8 cellular contexts compared by ENCODE assay signal in the genomic region with DNA sequence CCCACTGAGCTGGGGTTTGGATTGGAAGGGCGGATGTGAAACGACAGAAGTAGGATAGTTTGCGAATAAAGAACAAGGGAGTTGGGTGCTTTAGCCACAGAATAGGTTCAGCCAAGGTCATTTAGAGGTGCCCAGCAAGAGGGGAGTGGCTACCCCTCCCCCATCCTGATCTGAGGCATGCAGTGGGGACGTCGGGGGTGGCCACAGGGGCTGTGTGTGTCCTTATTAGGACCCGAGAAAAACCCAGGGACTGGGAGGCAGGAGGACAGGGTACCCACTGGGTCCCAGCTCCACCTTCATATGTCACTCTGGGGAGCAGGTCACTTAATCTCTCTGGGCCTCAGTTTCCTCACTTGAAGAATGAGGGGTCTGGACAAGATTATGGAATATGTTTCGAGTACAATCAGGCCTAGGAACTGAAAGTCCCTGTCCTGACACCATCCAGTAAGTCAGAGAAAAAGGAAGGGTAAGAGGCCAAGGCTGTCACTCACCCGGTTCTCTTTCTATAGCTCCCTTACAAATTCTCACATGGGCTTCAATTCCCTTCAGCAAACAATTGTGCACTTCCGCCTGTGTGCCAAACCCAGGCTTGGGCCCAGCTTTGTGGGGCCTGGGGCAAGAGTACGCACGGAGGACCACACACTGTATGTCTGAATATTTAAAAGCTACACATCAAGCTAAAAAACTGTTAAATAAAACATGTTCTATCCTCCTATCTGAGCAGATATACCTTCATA. TPM values are rescaled to one million over a fixed set of nuclear protein-coding genes. Genes with fewer than 3 reads are reported as not detected.
A peak's percentile ranks its signal among the peaks of the same experiment; 100 is the strongest.
DNase-seq lines count a peak whose midpoint lies in the region; ATAC-seq, FAIRE-seq and TF ChIP-seq lines count a peak whose summit lies in the region.

No MANE protein-coding gene starts in this region.

- H3K27ac Mint-ChIP-seq in Calu3 (ENCODE audit: unreplicated experiment), result peak overlapping the region; percentile 79
- peak overlapping the region in 5 of 9 donors; percentile 26 to 89 (median 51) for H3K27ac Mint-ChIP-seq in naive thymus-derived CD4-positive, alpha-beta T cell

- peaks cover 9% of the 10 kb centered on the region for H3K4me1 Mint-ChIP-seq in Calu3 (ENCODE audit: low read depth, unreplicated experiment)
- peaks cover 0 to 26% (median 5%) of the 10 kb centered on the region in 7 donors for H3K4me1 Mint-ChIP-seq in naive thymus-derived CD4-positive, alpha-beta T cell

- CTCF ChIA-PET in Calu3 (lab: Charles Lee), result interaction anchor here (0.7 kb wide), 1 partner anchor 29 kb away, joined by 3 read pairs; no protein-coding TSS in a partner anchor
- CTCF ChIA-PET in naive thymus-derived CD4-positive, alpha-beta T cell (lab: Charles Lee), result interaction anchor here (0.5 to 1.2 kb wide), 4 partner anchors 16 to 166 kb away, joined by 4 to 5 read pairs (median 4); no protein-coding TSS in a partner anchor

- no peak overlapping the region for H3K27ac ChIP-seq in naive thymus-derived CD4-positive, alpha-beta T cell (ENCODE audit: low read depth, low read length)

- no TSS peak for BruUV-seq in Calu3 (replicated peaks; lab: Mats Ljungman, UMichigan)

- H3K4me1 ChIP-seq in naive thymus-derived CD4-positive, alpha-beta T cell (ENCODE audit: control insufficient read depth in 2 of 2, insufficient read depth in 2 of 2, low read length in 2 of 2), result no peaks in the 10 kb centered on the region

- no peak for DNase-seq in Calu3
- no peak for DNase-seq in bronchial epithelial cell (ENCODE audit: low read depth)
- no peak for DNase-seq in naive thymus-derived CD4-positive, alpha-beta T cell
- no peak for DNase-seq in omental fat pad (ENCODE audit: low spot score)
- DNase-seq in activated CD4-positive, alpha-beta T cell treated with anti-CD3 and anti-CD28 coated beads, Interleukin-2, amount 50 U/mL, for 1 hour, result no peak
- no peak for DNase-seq in GOT3 (lab: John Stamatoyannopoulos, UW)

- intact Hi-C loops in Calu3 (cut with micrococcal nuclease; ENCODE audit: unreplicated experiment), result loop anchor here (5.0 kb wide), 1 partner anchor 166 kb away; no protein-coding TSS in a partner anchor
- intact Hi-C loops in naive thymus-derived CD4-positive, alpha-beta T cell (cut with micrococcal nuclease), result loop anchor here (1.0 to 10.0 kb wide), 12 partner anchors 38 to 479 kb away; a partner anchor contains a TSS

- TF ChIP-seq CTCF in Calu3 (IDR thresholded peaks at IDR 0.05; ENCODE audit: unreplicated experiment), result no peak
- TF ChIP-seq CTCF in bronchial epithelial cell (IDR thresholded peaks at IDR 0.05; ENCODE audit: insufficient read depth, low read length, severe bottlenecking), result no peak
- no peak for TF ChIP-seq CTCF in omental fat pad (IDR thresholded peaks at IDR 0.05)

- H3K4me3 Mint-ChIP-seq in Calu3 (ENCODE audit: low read depth, unreplicated experiment), result peak overlapping the region; percentile 69
- H3K4me3 Mint-ChIP-seq in naive thymus-derived CD4-positive, alpha-beta T cell, result peak overlapping the region; percentile 7 to 70 (median 58)

- POLR2A ChIA-PET in naive thymus-derived CD4-positive, alpha-beta T cell (lab: Charles Lee), result interaction anchor here (0.6 to 1.6 kb wide), 4 partner anchors 107 to 117 kb away, joined by 3 to 7 read pairs (median 4); a partner anchor contains a TSS

- H3K36me3 ChIP-seq in bronchial epithelial cell (ENCODE audit: control insufficient read depth, insufficient read depth, low read length), result no peaks in the 10 kb centered on the region
- no peaks in the 10 kb centered on the region for H3K36me3 ChIP-seq in naive thymus-derived CD4-positive, alpha-beta T cell (ENCODE audit: control insufficient read depth in 2 of 3, insufficient read depth in 3 of 3, low read length in 3 of 3)

- no peaks in the 10 kb centered on the region for H3K27me3 ChIP-seq in bronchial epithelial cell (ENCODE audit: control insufficient read depth, insufficient read depth, low read length)
- no peaks in the 10 kb centered on the region for H3K27me3 ChIP-seq in naive thymus-derived CD4-positive, alpha-beta T cell (ENCODE audit: control insufficient read depth in 2 of 2, insufficient read depth in 2 of 2, low read length in 2 of 2)

- no peaks in the 10 kb centered on the region for H3K27me3 Mint-ChIP-seq in Calu3 (ENCODE audit: unreplicated experiment)
- no peaks in the 10 kb centered on the region for H3K27me3 Mint-ChIP-seq in naive thymus-derived CD4-positive, alpha-beta T cell

- H3K9me3 ChIP-seq in naive thymus-derived CD4-positive, alpha-beta T cell (ENCODE audit: control insufficient read depth in 2 of 3, low read length in 3 of 3), result no peaks in the 10 kb centered on the region

- H3K4me3 ChIP-seq in bronchial epithelial cell (ENCODE audit: low read depth, low read length), result peak overlapping the region; percentile 14
- no peak overlapping the region for H3K4me3 ChIP-seq in naive thymus-derived CD4-positive, alpha-beta T cell (ENCODE audit: low read length)

- H3K9me3 Mint-ChIP-seq in Calu3 (ENCODE audit: low read depth, unreplicated experiment), result no peaks in the 10 kb centered on the region
- H3K9me3 Mint-ChIP-seq in naive thymus-derived CD4-positive, alpha-beta T cell, result no peaks in the 10 kb centered on the region

- no peak for FAIRE-seq in bronchial epithelial cell (lab: Jason Lieb, UNC)

- ATAC-seq in HG03354 (IDR thresholded peaks at IDR 0.05; ENCODE audit: poor library complexity, severe bottlenecking, unreplicated experiment), result peak; percentile 3
- ATAC-seq in naive thymus-derived CD4-positive, alpha-beta T cell, result no peak
- no peak for ATAC-seq in omental fat pad (ENCODE audit: low FRiP score)
- no peak for ATAC-seq in GM21717 (IDR thresholded peaks at IDR 0.05; ENCODE audit: unreplicated experiment)

- H3K36me3 Mint-ChIP-seq in Calu3 (ENCODE audit: insufficient read depth, unreplicated experiment), result peaks cover 13% of the 10 kb centered on the region
- H3K36me3 Mint-ChIP-seq in naive thymus-derived CD4-positive, alpha-beta T cell, result peaks cover 0 to 2% (median 0%) of the 10 kb centered on the region in 5 donors

RNA-seq across cellular contexts. Expression of a gene that starts 4.2 kb away (rescaled TPM):
- not detected in 2 replicates for total RNA-seq in Calu3 (2022)
- total RNA-seq in bronchial epithelial cell, result not detected in 2 replicates
- not detected for total RNA-seq in naive thymus-derived CD4-positive, alpha-beta T cell
- not detected for polyA plus RNA-seq in naive thymus-derived CD4-positive, alpha-beta T cell
- total RNA-seq in omental fat pad, result not detected
